ENCODE assay signal across 1 cellular context in genomic region chr1:51661081-51661518, GRCh38.
TF ChIP-seq lines count a peak whose summit lies in the region.

No MANE protein-coding gene starts in this region.

TF ChIP-seq in HEK293, 187 proteins besides CTCF, POLR2A, EP300 and RAD21 (continued from another document):
- TF ChIP-seq ZNF335 (tag by site-specific recombination; conservative IDR thresholded peaks at IDR 0.05), result 0 out of 2 replicates have a peak, but pooled peaks have one; percentile 36
- TF ChIP-seq ZSCAN18 (tag by site-specific recombination; IDR thresholded peaks at IDR 0.05), result no peak
- TF ChIP-seq ZFP41 (tag by site-specific recombination; IDR thresholded peaks at IDR 0.05; ENCODE audit: borderline replicate concordance), result no peak
- no peak for TF ChIP-seq ZNF501 (tag by site-specific recombination; IDR thresholded peaks at IDR 0.05)
- TF ChIP-seq SP7 (tag by site-specific recombination; IDR thresholded peaks at IDR 0.05), result 0 out of 2 replicates have a peak, but pooled peaks have one; percentile 32
- 0 out of 2 replicates have a peak, but pooled peaks have one; percentile 61 for TF ChIP-seq ZEB2 (tag by site-specific recombination; IDR thresholded peaks at IDR 0.05)
- no peak for TF ChIP-seq ZFHX2 (tag by site-specific recombination; conservative IDR thresholded peaks at IDR 0.05)
- TF ChIP-seq ZNF148 (tag by site-specific recombination; IDR thresholded peaks at IDR 0.05; ENCODE audit: borderline replicate concordance), result no peak
- TF ChIP-seq ZNF561 (tag by site-specific recombination; IDR thresholded peaks at IDR 0.05; ENCODE audit: borderline replicate concordance), result 0 out of 2 replicates have a peak, but pooled peaks have one; percentile 50
- TF ChIP-seq ZSCAN5A (tag by site-specific recombination; IDR thresholded peaks at IDR 0.05), result no peak
- no peak for TF ChIP-seq ZBTB7A (tag by site-specific recombination; IDR thresholded peaks at IDR 0.05; ENCODE audit: low read depth)
- TF ChIP-seq FEZF1 (tag by site-specific recombination; IDR thresholded peaks at IDR 0.05), result peak; percentile 58
- TF ChIP-seq ZNF18 (tag by site-specific recombination; IDR thresholded peaks at IDR 0.05), result no peak
- TF ChIP-seq ZNF354C (tag by site-specific recombination; IDR thresholded peaks at IDR 0.05; ENCODE audit: borderline replicate concordance, low read depth), result no peak
- TF ChIP-seq KLF16 (tag by site-specific recombination; IDR thresholded peaks at IDR 0.05), result no peak
